In the genomic region with DNA sequence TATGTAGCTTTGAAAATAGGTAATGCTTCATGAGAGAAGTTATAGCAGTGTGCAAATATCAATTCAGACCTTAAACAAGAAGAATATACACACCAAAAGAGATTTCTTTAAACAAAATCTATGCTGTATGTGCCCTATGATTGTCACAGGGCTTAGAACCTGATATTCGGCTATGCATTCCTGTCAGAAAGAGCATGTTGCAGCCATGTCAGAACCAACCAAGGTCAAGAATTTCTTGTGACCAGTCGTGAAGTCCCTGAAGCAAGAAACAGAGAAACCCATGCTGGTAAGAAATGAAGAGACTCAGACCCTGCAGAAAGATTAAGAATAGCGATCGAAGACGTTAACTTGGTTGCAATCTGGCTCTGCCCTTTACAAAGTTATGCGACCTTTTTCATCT, we compare ENCODE assay signal across 8 cellular contexts.
DNase-seq lines count a peak whose midpoint lies in the region; ATAC-seq and TF ChIP-seq lines count a peak whose summit lies in the region.

No MANE protein-coding gene starts in this region.

- H4K8ac ChIP-seq in trophoblast cell (ENCODE audit: low read depth, low read length), result no peak overlapping the region

- H3K18ac ChIP-seq in trophoblast cell (ENCODE audit: low read length), result no peak overlapping the region

- no peak for ATAC-seq in HG02938 (IDR thresholded peaks at IDR 0.05; ENCODE audit: unreplicated experiment)

- no CpG with 5 or more reads among the region's 6 CpGs for WGBS in trophoblast cell (ENCODE audit: extremely low coverage, insufficient coverage, insufficient read length)

- H2BK12ac ChIP-seq in trophoblast cell (ENCODE audit: low read length), result no peak overlapping the region

- no peak for DNase-seq in GM06990 (ENCODE audit: extremely low read depth, insufficient read length)
- DNase-seq in OCI-M1 (lab: John Stamatoyannopoulos, UW), result peak; percentile 22
- DNase-seq in epithelial cell of esophagus (ENCODE audit: low read depth), result no peak
- DNase-seq in trophoblast cell, result peak; percentile 28 to 64
- no peak for DNase-seq in NCI-H2196 treated with DMSO at 0.1 percent for 48 hours (lab: John Stamatoyannopoulos, UW; ENCODE audit: unreplicated experiment)
- DNase-seq in NCI-H2029 (lab: John Stamatoyannopoulos, UW), result no peak
- no peak for DNase-seq in iPS-NIHi7 (ENCODE audit: extremely low spot score)

- peak overlapping the region; percentile 55 for H3K4me2 ChIP-seq in trophoblast cell (ENCODE audit: low read length)

- peaks cover 4% of the 10 kb centered on the region for H3K79me1 ChIP-seq in trophoblast cell (ENCODE audit: low read length)

- H3K27me3 ChIP-seq in GM06990 (replicated peaks; ENCODE audit: control insufficient read depth, insufficient read depth, low read length) (no peaks in the 10 kb centered on the region), trophoblast cell (ENCODE audit: insufficient read depth, low read length) (no peaks in the 10 kb centered on the region)

- no peak overlapping the region for H2AFZ ChIP-seq in trophoblast cell (ENCODE audit: insufficient read depth, low read length, poor library complexity)

- H2BK120ac ChIP-seq in trophoblast cell (ENCODE audit: insufficient read depth, low read length, poor library complexity), result no peak overlapping the region

- H4K12ac ChIP-seq in trophoblast cell (ENCODE audit: low read depth, low read length), result no peak overlapping the region

- H3K36me3 ChIP-seq in GM06990 (ENCODE audit: control insufficient read depth, insufficient read depth, low read length) (no peaks in the 10 kb centered on the region), trophoblast cell (ENCODE audit: control insufficient read depth in 1 of 2, insufficient read depth in 2 of 2, low read length in 2 of 2) (no peaks in the 10 kb centered on the region)

- H3K27ac ChIP-seq in trophoblast cell (ENCODE audit: low read depth, low read length), result peak overlapping the region; percentile 34

- H3K4ac ChIP-seq in trophoblast cell (ENCODE audit: low read depth, low read length), result no peak overlapping the region

- H3K23ac ChIP-seq in trophoblast cell (ENCODE audit: low read length), result no peak overlapping the region

- H3K4me3 ChIP-seq in GM06990 (replicated peaks; ENCODE audit: low read depth, low read length) (peak overlapping the region; percentile 76; the same call in 1 of the 2 replicates), epithelial cell of esophagus (ENCODE audit: low read length) (peak overlapping the region; percentile 78), trophoblast cell (ENCODE audit: low read depth, low read length) (no peak overlapping the region)

- no peaks in the 10 kb centered on the region for H3K4me1 ChIP-seq in trophoblast cell (ENCODE audit: control insufficient read depth in 1 of 2, insufficient read depth in 2 of 2, low read length in 2 of 2)

- H2AK5ac ChIP-seq in trophoblast cell (ENCODE audit: low read length), result no peak overlapping the region

- H3K79me2 ChIP-seq in trophoblast cell (ENCODE audit: control insufficient read depth, insufficient read depth, low read length, poor library complexity), result peaks cover 3% of the 10 kb centered on the region

- H4K91ac ChIP-seq in trophoblast cell (ENCODE audit: low read depth, low read length), result no peak overlapping the region

- no peak overlapping the region for H3K9ac ChIP-seq in trophoblast cell (ENCODE audit: low read length)

- H3K14ac ChIP-seq in trophoblast cell (ENCODE audit: low read length), result no peak overlapping the region

- no peaks in the 10 kb centered on the region for H3K9me3 ChIP-seq in trophoblast cell (ENCODE audit: insufficient read depth, low read depth, low read length)

- no peak overlapping the region for H2BK5ac ChIP-seq in trophoblast cell (ENCODE audit: low read depth, low read length, poor library complexity)

- TF ChIP-seq CTCF in GM06990 (IDR thresholded peaks at IDR 0.05; ENCODE audit: insufficient read depth, low read length, poor library complexity, severe bottlenecking), result no peak
- no peak for TF ChIP-seq CTCF in epithelial cell of esophagus (IDR thresholded peaks at IDR 0.05; ENCODE audit: insufficient read depth, low read depth, low read length, missing control alignments)

Comparison
In these comparisons a context has a peak if more than half of its experiments do, and no peak if none do; other contexts are left out.
1. DNase-seq: peak in OCI-M1 (single experiment) and trophoblast cell (2 of 2); none in GM06990 (single experiment), epithelial cell of esophagus (single experiment), NCI-H2196 treated with DMSO at 0.1 percent for 48 hours (single experiment), NCI-H2029 (single experiment) and iPS-NIHi7 (single experiment).